In genomic region chr18:49420811-49421210, GRCh38 we compare ENCODE assay signal across 8 cellular contexts. TPM values are rescaled to one million over a fixed set of nuclear protein-coding genes. Genes with fewer than 3 reads are reported as not detected.
DNase-seq lines count a peak whose midpoint lies in the region; ATAC-seq and TF ChIP-seq lines count a peak whose summit lies in the region.
"Not testable (repeated sequence)": the region's sequence is repeated elsewhere in the genome, so short reads cannot be mapped to it uniquely, and the experiment has no call there.

No MANE protein-coding gene starts in this region.

- not testable (repeated sequence) for TF ChIP-seq CTCF in CD4-positive, alpha-beta T cell (IDR thresholded peaks at IDR 0.05); KMS-11 (conservative IDR thresholded peaks at IDR 0.05; ENCODE audit: low read depth, low read length)

- DNase-seq in CD4-positive, alpha-beta T cell, result peak; percentile 20 to 64 (median 34)
- DNase-seq in T follicular helper cell (ENCODE audit: low read depth), result peak; percentile 7
- DNase-seq in activated CD4-positive, alpha-beta T cell treated with anti-CD3 and anti-CD28 coated beads for 36 hours, result peak; percentile 23
- peak; percentile 25 for DNase-seq in activated CD4-positive, alpha-beta T cell treated with anti-CD3 and anti-CD28 coated beads, Interleukin-2, amount 50 U/mL, for 1 hour
- DNase-seq in activated T-helper 2 cell treated with anti-CD3 and anti-CD28 coated beads, Interferon-gamma antibody, Interleukin-2, Interleukin-4, amounts not matched to agents 10 μg/mL and 5 μg/mL and 100 μg/mL, durations not matched to agents 14 hours and 24 hours and 36 hours (ENCODE audit: low spot score), result peak; percentile 17
- DNase-seq in stimulated activated CD4-positive, alpha-beta T cell treated with anti-CD3 and anti-CD28 coated beads, Interleukin-15, amount 100 ng/mL, for 24 hours, result peak; percentile 24

- not testable (repeated sequence) for H3K4me3 ChIP-seq in KMS-11 (IDR thresholded peaks at IDR 0.05; ENCODE audit: insufficient read depth, low read depth, low read length)

- H3K79me2 ChIP-seq in KMS-11 (ENCODE audit: insufficient read depth, low read depth), result not testable (repeated sequence)

- H3K27ac Mint-ChIP-seq in CD4-positive, alpha-beta T cell; activated CD4-positive, alpha-beta T cell treated with anti-CD3 and anti-CD28 coated beads for 36 hours; activated T-helper 2 cell treated with anti-CD3 and anti-CD28 coated beads, Interferon-gamma antibody, Interleukin-2, Interleukin-4, amounts not matched to agents 10 μg/mL and 5 μg/mL and 100 μg/mL, durations not matched to agents 14 hours and 24 hours and 36 hours; activated naive CD4-positive, alpha-beta T cell treated with anti-CD3 and anti-CD28 coated beads, Interleukin-2, amount 50 U/mL, for 24 hours: not testable (repeated sequence)

- not testable (repeated sequence) for H3K36me3 ChIP-seq in KMS-11 (ENCODE audit: insufficient read depth)

- H3K9ac ChIP-seq in KMS-11, result peak overlapping the region; percentile 1; the same call in 1 of the 2 replicates

- H3K27me3 Mint-ChIP-seq in CD4-positive, alpha-beta T cell; activated CD4-positive, alpha-beta T cell treated with anti-CD3 and anti-CD28 coated beads for 36 hours; activated T-helper 2 cell treated with anti-CD3 and anti-CD28 coated beads, Interferon-gamma antibody, Interleukin-2, Interleukin-4, amounts not matched to agents 10 μg/mL and 5 μg/mL and 100 μg/mL, durations not matched to agents 14 hours and 24 hours and 36 hours (ENCODE audit: low read depth); activated naive CD4-positive, alpha-beta T cell treated with anti-CD3 and anti-CD28 coated beads, Interleukin-2, amount 50 U/mL, for 24 hours: not testable (repeated sequence)

- H2AFZ ChIP-seq in KMS-11 (ENCODE audit: low read depth), result peak overlapping the region; percentile 6; the same call in 1 of the 2 replicates

- POLR2A ChIA-PET in CD4-positive, alpha-beta T cell (lab: Charles Lee); activated CD4-positive, alpha-beta T cell treated with anti-CD3 and anti-CD28 coated beads for 36 hours (lab: Charles Lee): not testable (repeated sequence)

- peaks cover 27% of the 10 kb centered on the region for H3K4me1 Mint-ChIP-seq in CD4-positive, alpha-beta T cell (ENCODE audit: low read depth)
- H3K4me1 Mint-ChIP-seq in activated CD4-positive, alpha-beta T cell treated with anti-CD3 and anti-CD28 coated beads for 36 hours, result peaks cover 21% of the 10 kb centered on the region
- peaks cover 17% of the 10 kb centered on the region for H3K4me1 Mint-ChIP-seq in activated T-helper 2 cell treated with anti-CD3 and anti-CD28 coated beads, Interferon-gamma antibody, Interleukin-2, Interleukin-4, amounts not matched to agents 10 μg/mL and 5 μg/mL and 100 μg/mL, durations not matched to agents 14 hours and 24 hours and 36 hours (ENCODE audit: low read depth)
- peaks cover 60% of the 10 kb centered on the region for H3K4me1 Mint-ChIP-seq in activated naive CD4-positive, alpha-beta T cell treated with anti-CD3 and anti-CD28 coated beads, Interleukin-2, amount 50 U/mL, for 24 hours

- not testable (repeated sequence) for H4K20me1 ChIP-seq in KMS-11 (ENCODE audit: insufficient read depth)

- intact Hi-C loops in CD4-positive, alpha-beta T cell (cut with DNase I, micrococcal nuclease); activated CD4-positive, alpha-beta T cell treated with anti-CD3 and anti-CD28 coated beads for 36 hours (cut with DNase I, micrococcal nuclease); activated T-helper 2 cell treated with anti-CD3 and anti-CD28 coated beads, Interferon-gamma antibody, Interleukin-2, Interleukin-4, amounts not matched to agents 10 μg/mL and 5 μg/mL and 100 μg/mL, durations not matched to agents 14 hours and 24 hours and 36 hours (cut with micrococcal nuclease): not testable (repeated sequence)

- H3K27ac ChIP-seq in CD4-positive, alpha-beta T cell (ENCODE audit: low read depth, low read length); KMS-11: not testable (repeated sequence)

- peak; percentile 59 for ATAC-seq in CD4-positive, alpha-beta T cell (ENCODE audit: poor library complexity)
- not testable (repeated sequence) for ATAC-seq in activated CD4-positive, alpha-beta T cell treated with anti-CD3 and anti-CD28 coated beads for 36 hours

- H3K36me3 Mint-ChIP-seq in CD4-positive, alpha-beta T cell (ENCODE audit: low read depth), result peaks cover 74% of the 10 kb centered on the region
- H3K36me3 Mint-ChIP-seq in activated CD4-positive, alpha-beta T cell treated with anti-CD3 and anti-CD28 coated beads for 36 hours (ENCODE audit: low read depth), result peaks cover 36% of the 10 kb centered on the region
- H3K36me3 Mint-ChIP-seq in activated T-helper 2 cell treated with anti-CD3 and anti-CD28 coated beads, Interferon-gamma antibody, Interleukin-2, Interleukin-4, amounts not matched to agents 10 μg/mL and 5 μg/mL and 100 μg/mL, durations not matched to agents 14 hours and 24 hours and 36 hours (ENCODE audit: low read depth), result peaks cover 29% of the 10 kb centered on the region
- peaks cover 22% of the 10 kb centered on the region for H3K36me3 Mint-ChIP-seq in activated naive CD4-positive, alpha-beta T cell treated with anti-CD3 and anti-CD28 coated beads, Interleukin-2, amount 50 U/mL, for 24 hours

- CTCF ChIA-PET in CD4-positive, alpha-beta T cell (lab: Charles Lee); activated CD4-positive, alpha-beta T cell treated with anti-CD3 and anti-CD28 coated beads for 36 hours (lab: Charles Lee): not testable (repeated sequence)

- peak overlapping the region; percentile 18 for H3K4me2 ChIP-seq in KMS-11

- H3K4me3 Mint-ChIP-seq in CD4-positive, alpha-beta T cell, result peak overlapping the region; percentile 11
- not testable (repeated sequence) for H3K4me3 Mint-ChIP-seq in activated CD4-positive, alpha-beta T cell treated with anti-CD3 and anti-CD28 coated beads for 36 hours
- peak overlapping the region; percentile 2 for H3K4me3 Mint-ChIP-seq in activated T-helper 2 cell treated with anti-CD3 and anti-CD28 coated beads, Interferon-gamma antibody, Interleukin-2, Interleukin-4, amounts not matched to agents 10 μg/mL and 5 μg/mL and 100 μg/mL, durations not matched to agents 14 hours and 24 hours and 36 hours (ENCODE audit: low read depth)
- peak overlapping the region; percentile 46 for H3K4me3 Mint-ChIP-seq in activated naive CD4-positive, alpha-beta T cell treated with anti-CD3 and anti-CD28 coated beads, Interleukin-2, amount 50 U/mL, for 24 hours

- H3K4me1 ChIP-seq in KMS-11 (ENCODE audit: low read depth, poor library complexity, severe bottlenecking), result peaks cover 11% of the 10 kb centered on the region

- H3K9me3 Mint-ChIP-seq in CD4-positive, alpha-beta T cell; activated CD4-positive, alpha-beta T cell treated with anti-CD3 and anti-CD28 coated beads for 36 hours (ENCODE audit: low read depth); activated T-helper 2 cell treated with anti-CD3 and anti-CD28 coated beads, Interferon-gamma antibody, Interleukin-2, Interleukin-4, amounts not matched to agents 10 μg/mL and 5 μg/mL and 100 μg/mL, durations not matched to agents 14 hours and 24 hours and 36 hours; activated naive CD4-positive, alpha-beta T cell treated with anti-CD3 and anti-CD28 coated beads, Interleukin-2, amount 50 U/mL, for 24 hours: not testable (repeated sequence)

- not testable (repeated sequence) for H3K9me3 ChIP-seq in CD4-positive, alpha-beta T cell (ENCODE audit: control insufficient read depth, low read length)

- not testable (repeated sequence) for H3K27me3 ChIP-seq in CD4-positive, alpha-beta T cell (ENCODE audit: control insufficient read depth, insufficient read depth, low read length); KMS-11 (ENCODE audit: insufficient read depth, low read depth)

RNA-seq across cellular contexts. Expression of gene DYM, which starts 39.6 kb away (rescaled TPM):
- total RNA-seq in CD4-positive, alpha-beta T cell, result 10 to 100 TPM; 45.3 to 48.2 TPM
- 10 to 100 TPM; 66.1 to 67.3 TPM for total RNA-seq in activated CD4-positive, alpha-beta T cell treated with anti-CD3 and anti-CD28 coated beads for 36 hours
- 62.7 and 63.3 TPM in 2 replicates for total RNA-seq in activated T-helper 2 cell treated with anti-CD3 and anti-CD28 coated beads, Interferon-gamma antibody, Interleukin-2, Interleukin-4, amounts not matched to agents 10 μg/mL and 5 μg/mL and 100 μg/mL, durations not matched to agents 14 hours and 24 hours and 36 hours
